In the genomic region with DNA sequence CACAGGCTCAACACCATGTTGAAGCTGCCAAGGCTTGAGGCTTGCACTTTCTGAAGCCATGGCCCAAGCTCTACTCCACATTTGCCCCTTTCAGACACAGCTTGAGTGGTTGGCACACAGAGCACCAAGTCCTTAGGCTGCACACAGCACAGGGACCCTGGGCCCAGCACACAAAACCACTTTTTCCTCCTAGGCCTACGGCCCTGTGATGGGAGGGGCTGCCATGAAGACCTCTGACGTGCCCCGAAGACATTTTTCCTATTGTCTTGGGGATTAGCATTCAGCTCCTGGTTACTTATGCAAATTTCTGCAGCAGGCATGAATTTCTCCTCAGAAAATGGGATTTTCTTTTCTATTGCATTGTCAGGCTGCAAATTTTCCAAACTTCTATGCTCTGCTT, we compare ENCODE assay signal across 35 cellular contexts.
"Had no signal": no experiment of that assay in that cellular context is flagged by ENCODE, and none has a peak within 500 bp of the region (broad histone marks: within the 10 kb centered on the region; RNA-seq: fewer than 3 reads in every experiment).

No MANE protein-coding gene starts in this region.

- H3K27me3 Mint-ChIP-seq: activated B cell treated with CpG ODN at 0.5 μM for 24 hours; activated CD4-positive, alpha-beta memory T cell treated with anti-CD3 and anti-CD28 coated beads for 36 hours; activated CD4-positive, alpha-beta T cell treated with anti-CD3 and anti-CD28 coated beads, Interleukin-2, amount 10 ng/mL, durations not matched to agents 24 days and 14 days; activated CD8-positive, alpha-beta T cell treated with anti-CD3 and anti-CD28 coated beads for 36 hours; activated naive CD8-positive, alpha-beta T cell treated with anti-CD3 and anti-CD28 coated beads for 36 hours; activated T-helper 17 cell treated with anti-CD3 and anti-CD28 coated beads, Interleukin-2, amount 50 U/mL, for 72 hours had no signal

- H3K9me3 Mint-ChIP-seq: activated CD4-positive, alpha-beta T cell treated with anti-CD3 and anti-CD28 coated beads, Interleukin-2, amount 10 ng/mL, durations not matched to agents 24 days and 14 days; activated T-helper 1 cell treated with anti-CD3 and anti-CD28 coated beads, Interleukin-12 subunit alpha, Interleukin-12 subunit beta, Interleukin-2, Interleukin-4 antibody, amounts not matched to agents 30 ng/mL and 10 ng/mL and 1 ng/mL, durations not matched to agents 14 hours and 24 hours and 36 hours; T-helper 1 cell treated with Interleukin-12 subunit alpha and Interleukin-12 subunit beta and Interleukin-4 antibody, amounts not matched to agents 30 μg/mL and 1 μg/mL, for 36 hours had no signal

- H3K4me3 ChIP-seq: adrenal gland, body of pancreas, breast epithelium had no signal

- ATAC-seq: activated CD8-positive, alpha-beta T cell treated with anti-CD3 and anti-CD28 coated beads for 36 hours; activated naive CD4-positive, alpha-beta T cell treated with anti-CD3 and anti-CD28 coated beads, Interleukin-2, amount 50 U/mL, for 72 hours; activated T-cell treated with anti-CD3 and anti-CD28 coated beads, Interleukin-2, amount 50 U/mL, for 4 hours; activated T-cell treated with anti-CD3 and anti-CD28 coated beads, Interleukin-2, amount 50 U/mL, for 72 hours; activated T-helper 17 cell treated with anti-CD3 and anti-CD28 coated beads, Interleukin-2, amount 50 U/mL, for 72 hours; body of pancreas had no signal

- H3K4me3 Mint-ChIP-seq: activated B cell treated with CpG ODN at 0.5 μM for 24 hours; activated CD4-positive, alpha-beta memory T cell treated with anti-CD3 and anti-CD28 coated beads for 36 hours; activated CD4-positive, alpha-beta T cell treated with anti-CD3 and anti-CD28 coated beads, Interleukin-2, amount 10 ng/mL, durations not matched to agents 24 days and 14 days; activated CD8-positive, alpha-beta T cell treated with anti-CD3 and anti-CD28 coated beads for 36 hours; activated naive CD4-positive, alpha-beta T cell treated with anti-CD3 and anti-CD28 coated beads for 36 hours; activated naive CD8-positive, alpha-beta T cell treated with anti-CD3 and anti-CD28 coated beads for 36 hours; activated T-cell treated with anti-CD3 and anti-CD28 coated beads, Interleukin-2, amount 50 U/mL, for 4 hours; activated T-cell treated with anti-CD3 and anti-CD28 coated beads, Interleukin-2, amount 50 U/mL, for 72 hours; activated T-helper 1 cell treated with anti-CD3 and anti-CD28 coated beads, Interleukin-12 subunit alpha, Interleukin-12 subunit beta, Interleukin-2, Interleukin-4 antibody, amounts not matched to agents 30 ng/mL and 10 ng/mL and 1 ng/mL, durations not matched to agents 14 hours and 24 hours and 36 hours; activated T-helper 17 cell treated with anti-CD3 and anti-CD28 coated beads, Interleukin-2, amount 50 U/mL, for 72 hours; T-helper 1 cell treated with Interleukin-12 subunit alpha and Interleukin-12 subunit beta and Interleukin-4 antibody, amounts not matched to agents 30 μg/mL and 1 μg/mL, for 36 hours; T-helper 2 cell treated with Interferon-gamma antibody and Interleukin-4, amounts not matched to agents 5 μg/mL and 100 μg/mL, for 36 hours had no signal

- H3K36me3 Mint-ChIP-seq: activated CD4-positive, alpha-beta memory T cell treated with anti-CD3 and anti-CD28 coated beads for 36 hours; activated naive CD4-positive, alpha-beta T cell treated with anti-CD3 and anti-CD28 coated beads, Interleukin-2, amount 50 U/mL, for 72 hours; activated naive CD8-positive, alpha-beta T cell treated with anti-CD3 and anti-CD28 coated beads for 36 hours had no signal

- H3K36me3 ChIP-seq: adrenal gland, brain microvascular endothelial cell, breast epithelium had no signal

- DNase-seq: activated B cell treated with CpG ODN at 0.5 μM for 24 hours; activated CD4-positive, alpha-beta memory T cell treated with anti-CD3 and anti-CD28 coated beads for 36 hours; activated CD4-positive, alpha-beta T cell treated with anti-CD3 and anti-CD28 coated beads for 4 hours; activated CD4-positive, alpha-beta T cell treated with anti-CD3 and anti-CD28 coated beads, Interleukin-2, amount 10 ng/mL, durations not matched to agents 24 days and 14 days; activated CD4-positive, alpha-beta T cell treated with anti-CD3 and anti-CD28 coated beads, Interleukin-2, amount 50 U/mL, for 1 hour; activated CD4-positive, alpha-beta T cell treated with anti-CD3 and anti-CD28 coated beads, Interleukin-2, amount 50 U/mL, for 4 hours; activated CD4-positive, CD25-positive, alpha-beta regulatory T cell treated with anti-CD3 and anti-CD28 coated beads, Interleukin-2, amount 50 U/mL, for 72 hours; activated CD8-positive, alpha-beta memory T cell treated with anti-CD3 and anti-CD28 coated beads, Interleukin-2, amount 50 U/mL, for 4 hours; activated CD8-positive, alpha-beta T cell treated with anti-CD3 and anti-CD28 coated beads for 36 hours; activated effector memory CD4-positive, alpha-beta T cell treated with anti-CD3 and anti-CD28 coated beads, Interleukin-2, amount 50 U/mL, for 16 hours; activated gamma-delta T cell treated with Interleukin-2 at 50 U/mL for 16 hours; activated naive CD4-positive, alpha-beta T cell; activated naive CD4-positive, alpha-beta T cell treated with anti-CD3 and anti-CD28 coated beads for 36 hours; activated naive CD4-positive, alpha-beta T cell treated with anti-CD3 and anti-CD28 coated beads, Interleukin-2, amount 50 U/mL, for 16 hours; activated naive CD8-positive, alpha-beta T cell treated with anti-CD3 and anti-CD28 coated beads for 36 hours; activated T-cell treated with anti-CD3 and anti-CD28 coated beads for 4 hours; activated T-cell treated with anti-CD3 and anti-CD28 coated beads, Interleukin-2, amount 50 U/mL, for 1 hour; activated T-cell treated with anti-CD3 and anti-CD28 coated beads, Interleukin-2, amount 50 U/mL, for 4 hours; activated T-cell treated with anti-CD3 and anti-CD28 coated beads, Interleukin-2, amount 50 U/mL, for 72 hours; adrenal gland; amniotic stem cell; aorta; body of pancreas; brain microvascular endothelial cell; central memory CD4-positive, alpha-beta T cell; T-helper 1 cell; T-helper 2 cell; T-helper 9 cell had no signal

- H3K27ac ChIP-seq: adrenal gland, body of pancreas, brain microvascular endothelial cell, breast epithelium, VCaP had no signal

- H3K4me1 ChIP-seq: adrenal gland, body of pancreas, breast epithelium had no signal

- H3K9me3 ChIP-seq: adrenal gland, body of pancreas, breast epithelium had no signal

- H3K27ac Mint-ChIP-seq: activated B cell treated with CpG ODN at 0.5 μM for 24 hours; activated CD4-positive, alpha-beta memory T cell treated with anti-CD3 and anti-CD28 coated beads for 36 hours; activated CD4-positive, alpha-beta T cell treated with anti-CD3 and anti-CD28 coated beads, Interleukin-2, amount 10 ng/mL, durations not matched to agents 24 days and 14 days; activated CD8-positive, alpha-beta T cell treated with anti-CD3 and anti-CD28 coated beads for 36 hours; activated naive CD4-positive, alpha-beta T cell treated with anti-CD3 and anti-CD28 coated beads for 36 hours; activated naive CD4-positive, alpha-beta T cell treated with anti-CD3 and anti-CD28 coated beads, Interleukin-2, amount 50 U/mL, for 72 hours; activated naive CD8-positive, alpha-beta T cell treated with anti-CD3 and anti-CD28 coated beads for 36 hours; activated T-cell treated with anti-CD3 and anti-CD28 coated beads, Interleukin-2, amount 50 U/mL, for 72 hours; activated T-helper 1 cell treated with anti-CD3 and anti-CD28 coated beads, Interleukin-12 subunit alpha, Interleukin-12 subunit beta, Interleukin-2, Interleukin-4 antibody, amounts not matched to agents 30 ng/mL and 10 ng/mL and 1 ng/mL, durations not matched to agents 14 hours and 24 hours and 36 hours; activated T-helper 17 cell treated with anti-CD3 and anti-CD28 coated beads, Interleukin-2, amount 50 U/mL, for 72 hours; T-helper 1 cell treated with Interleukin-12 subunit alpha and Interleukin-12 subunit beta and Interleukin-4 antibody, amounts not matched to agents 30 μg/mL and 1 μg/mL, for 36 hours; T-helper 2 cell treated with Interferon-gamma antibody and Interleukin-4, amounts not matched to agents 5 μg/mL and 100 μg/mL, for 36 hours had no signal

- H3K27me3 ChIP-seq: adrenal gland, body of pancreas, brain microvascular endothelial cell, breast epithelium had no signal

- H3K4me1 Mint-ChIP-seq: activated B cell treated with CpG ODN at 0.5 μM for 24 hours; activated CD4-positive, alpha-beta T cell treated with anti-CD3 and anti-CD28 coated beads, Interleukin-2, amount 10 ng/mL, durations not matched to agents 24 days and 14 days; activated naive CD8-positive, alpha-beta T cell treated with anti-CD3 and anti-CD28 coated beads for 36 hours; activated T-helper 17 cell treated with anti-CD3 and anti-CD28 coated beads, Interleukin-2, amount 50 U/mL, for 72 hours had no signal
